ENCODE assay signal across 8 cellular contexts in the genomic region with DNA sequence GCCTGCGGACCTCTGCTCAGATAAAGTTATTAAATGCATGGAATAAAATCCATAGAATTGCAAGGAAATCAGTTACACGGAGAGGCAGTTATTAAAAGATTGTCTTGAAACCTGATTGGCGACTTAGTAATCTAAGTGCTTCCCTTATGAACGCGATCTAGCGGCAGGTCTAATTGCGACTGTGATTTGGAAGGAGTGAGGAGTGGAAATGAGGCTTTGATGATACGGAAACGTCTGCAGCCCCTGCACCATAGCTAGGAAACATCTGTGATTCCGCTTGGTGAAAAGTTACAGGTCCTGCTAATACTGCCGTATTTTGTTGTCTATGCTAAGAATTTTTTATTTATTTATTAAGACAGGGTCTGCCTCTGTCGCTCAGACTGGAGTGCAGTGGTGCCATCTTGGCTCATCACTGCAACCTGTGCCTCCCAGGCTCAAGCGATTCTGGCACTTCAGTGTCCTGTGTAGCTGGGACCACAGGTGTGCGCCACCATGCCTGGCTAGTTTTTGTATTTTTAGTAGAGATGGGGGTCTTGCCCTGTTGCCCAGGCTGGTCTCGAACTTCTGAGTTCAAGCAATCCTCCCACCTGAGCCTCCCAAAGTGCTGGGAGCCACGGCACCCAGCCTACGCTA. TPM values are rescaled to one million over a fixed set of nuclear protein-coding genes. Genes with fewer than 3 reads are reported as not detected.
DNase-seq lines count a peak whose midpoint lies in the region; ATAC-seq and TF ChIP-seq lines count a peak whose summit lies in the region.

No MANE protein-coding gene starts in this region.

- no peak overlapping the region for H2AFZ ChIP-seq in OCI-LY1 (ENCODE audit: low read length)
- H2AFZ ChIP-seq in osteoblast (ENCODE audit: low read length), result peak overlapping the region; percentile 83

- H3K4me3 ChIP-seq in Caco-2 (ENCODE audit: low read depth, low read length) (peak overlapping the region; percentile 97), OCI-LY1 (ENCODE audit: low read depth, low read length, poor library complexity, severe bottlenecking) (peak overlapping the region; percentile 97), endodermal cell (ENCODE audit: low read length) (peak overlapping the region; percentile 96), osteoblast (ENCODE audit: insufficient read depth, low read length) (peak overlapping the region; percentile 97)

- H3K36me3 ChIP-seq in Caco-2 (ENCODE audit: control insufficient read depth, insufficient read depth, low read length) (peaks cover 2% of the 10 kb centered on the region; the same call in 1 of the 2 replicates), OCI-LY1 (ENCODE audit: insufficient read depth, low read length) (peaks cover 24% of the 10 kb centered on the region), endodermal cell (ENCODE audit: control insufficient read depth, insufficient read depth, low read length) (peaks cover 10% of the 10 kb centered on the region), osteoblast (ENCODE audit: insufficient read depth, low read length) (peaks cover 10% of the 10 kb centered on the region)

- H3K27me3 ChIP-seq in Caco-2 (replicated peaks; ENCODE audit: control insufficient read depth, insufficient read depth, low read length) (no peaks in the 10 kb centered on the region), OCI-LY1 (ENCODE audit: insufficient read depth, low read length) (no peaks in the 10 kb centered on the region), endodermal cell (ENCODE audit: control insufficient read depth, insufficient read depth, low read length, poor library complexity, severe bottlenecking) (no peaks in the 10 kb centered on the region), osteoblast (ENCODE audit: insufficient read depth, low read length) (no peaks in the 10 kb centered on the region)

- no peaks in the 10 kb centered on the region for H3K9me3 Mint-ChIP-seq in Caco-2 (ENCODE audit: unreplicated experiment)
- H3K9me3 Mint-ChIP-seq in endodermal cell, result peaks cover 1% of the 10 kb centered on the region

- H3K9ac ChIP-seq in OCI-LY1 (ENCODE audit: low read length) (peak overlapping the region; percentile 96), endodermal cell (ENCODE audit: extremely low read depth, low read length, poor library complexity, severe bottlenecking) (peak overlapping the region; percentile 49)

- intact Hi-C loops in Caco-2 (cut with micrococcal nuclease; ENCODE audit: unreplicated experiment), result no loop called here

- H3K27ac ChIP-seq in OCI-LY1 (ENCODE audit: low read depth, low read length, poor library complexity, severe bottlenecking), result peak overlapping the region; percentile 80
- H3K27ac ChIP-seq in endodermal cell (ENCODE audit: low read depth, low read length), result no peak overlapping the region
- peak overlapping the region; percentile 72 for H3K27ac ChIP-seq in osteoblast (ENCODE audit: low read depth, low read length)

- no TSS peak for BruUV-seq in Caco-2 (replicated peaks; lab: Mats Ljungman, UMichigan)

- ATAC-seq in omental fat pad (ENCODE audit: low FRiP score) (no peak), HG03469 (IDR thresholded peaks at IDR 0.05; ENCODE audit: unreplicated experiment) (no peak)

- DNase-seq in Caco-2 (no peak), endodermal cell (no peak), osteoblast (ENCODE audit: insufficient read length, low spot score, missing footprints) (no peak), omental fat pad (ENCODE audit: low spot score) (no peak), GDM1 (lab: John Stamatoyannopoulos, UW) (no peak), HCEC 1CT (no peak)

- H3K79me2 ChIP-seq in OCI-LY1 (ENCODE audit: insufficient read depth, low read length) (peaks cover 8% of the 10 kb centered on the region; the same call in 1 of the 2 replicates), osteoblast (ENCODE audit: insufficient read depth, low read length) (peaks cover 36% of the 10 kb centered on the region)

- H3K36me3 Mint-ChIP-seq in Caco-2 (ENCODE audit: insufficient read depth, unreplicated experiment) (peaks cover 30% of the 10 kb centered on the region), endodermal cell (ENCODE audit: low read depth) (peaks cover 11% of the 10 kb centered on the region)

- no peaks in the 10 kb centered on the region for H3F3A ChIP-seq in OCI-LY1 (ENCODE audit: insufficient read depth, low read length)

- H3K9me3 ChIP-seq in Caco-2, result no peaks in the 10 kb centered on the region
- H3K9me3 ChIP-seq in OCI-LY1 (ENCODE audit: low read length), result no peaks in the 10 kb centered on the region
- H3K9me3 ChIP-seq in endodermal cell (ENCODE audit: control insufficient read depth, low read length), result no peaks in the 10 kb centered on the region
- no peaks in the 10 kb centered on the region for H3K9me3 ChIP-seq in osteoblast (ENCODE audit: low read depth, low read length)

- H3K9me2 ChIP-seq in OCI-LY1 (ENCODE audit: low read depth, low read length), result no peaks in the 10 kb centered on the region

- POLR2A ChIA-PET in Caco-2 (lab: Charles Lee), result no interaction called here

- H3K27me3 Mint-ChIP-seq in Caco-2 (ENCODE audit: insufficient read depth, unreplicated experiment) (peaks cover 6% of the 10 kb centered on the region), endodermal cell (ENCODE audit: insufficient read depth) (no peaks in the 10 kb centered on the region)

- no peaks in the 10 kb centered on the region for H4K20me1 ChIP-seq in OCI-LY1 (ENCODE audit: insufficient read depth, low read length)
- peaks cover 6% of the 10 kb centered on the region for H4K20me1 ChIP-seq in osteoblast (ENCODE audit: insufficient read depth, low read length)

- CTCF ChIA-PET in Caco-2 (lab: Charles Lee), result no interaction called here

- peak overlapping the region; percentile 99 for H3K27ac Mint-ChIP-seq in Caco-2 (ENCODE audit: unreplicated experiment)
- no peak overlapping the region for H3K27ac Mint-ChIP-seq in endodermal cell

- TF ChIP-seq CTCF in Caco-2 (IDR thresholded peaks at IDR 0.05; ENCODE audit: insufficient read depth in 1 of 2, low read depth in 1 of 2, low read length in 1 of 2, severe bottlenecking in 1 of 2, unreplicated experiment in 1 of 2), result no peak
- TF ChIP-seq CTCF in OCI-LY1 (IDR thresholded peaks at IDR 0.05; ENCODE audit: low read length), result no peak
- no peak for TF ChIP-seq CTCF in endodermal cell (conservative IDR thresholded peaks at IDR 0.05)
- no peak for TF ChIP-seq CTCF in osteoblast (IDR thresholded peaks at IDR 0.05; ENCODE audit: extremely low read depth, low read depth, low read length)
- no peak for TF ChIP-seq CTCF in omental fat pad (IDR thresholded peaks at IDR 0.05)

- WGBS in endodermal cell (ENCODE audit: insufficient coverage in 1 of 2, insufficient read length in 1 of 2), 2 experiments, result 48 to 58% methylated on average over 13 to 17 of the region's 17 CpGs

- H3K4me3 Mint-ChIP-seq in Caco-2 (ENCODE audit: unreplicated experiment), result peak overlapping the region; percentile 85
- H3K4me3 Mint-ChIP-seq in endodermal cell, result peak overlapping the region; percentile 77

- H3K4me1 Mint-ChIP-seq in Caco-2 (ENCODE audit: low read depth, unreplicated experiment) (peaks cover 8% of the 10 kb centered on the region), endodermal cell (peaks cover 9% of the 10 kb centered on the region)

- H3K4me2 ChIP-seq in OCI-LY1 (ENCODE audit: low read length) (peak overlapping the region; percentile 81), osteoblast (ENCODE audit: insufficient read depth, low read length) (peak overlapping the region; percentile 95)

- 0 out of 2 replicates have a peak, but pooled peaks cover 3% of the 10 kb centered on the region for H3K4me1 ChIP-seq in Caco-2
- peaks cover 7% of the 10 kb centered on the region for H3K4me1 ChIP-seq in OCI-LY1 (ENCODE audit: insufficient read depth, low read length, severe bottlenecking)
- no peaks in the 10 kb centered on the region for H3K4me1 ChIP-seq in endodermal cell (ENCODE audit: control insufficient read depth, insufficient read depth, low read length)
- H3K4me1 ChIP-seq in osteoblast (ENCODE audit: insufficient read depth, low read length), result peaks cover 9% of the 10 kb centered on the region

RNA-seq across cellular contexts. Expression of a gene that starts 0.9 kb away (rescaled TPM):
- 111 and 114 TPM in 2 replicates for total RNA-seq in Caco-2 (2022)
- total RNA-seq in endodermal cell, result 10 to 100 TPM; 57.0 to 62.5 TPM
- 87.8 TPM for polyA plus RNA-seq in endodermal cell (2013, experiment 1 of 2)
- 64.6 TPM for polyA plus RNA-seq in endodermal cell (2013, experiment 2 of 2)
- total RNA-seq in osteoblast, result 40.4 and 46.0 TPM in 2 replicates
- total RNA-seq in omental fat pad, result 100 to 1,000 TPM in 3 of 4 donors, 10 to 100 TPM in 1; 80.3 to 121 (median 114) TPM

RNA-seq across cellular contexts. Expression of a gene that starts 16.7 kb away (rescaled TPM):
- total RNA-seq in Caco-2 (2022) (67.3 and 75.7 TPM in 2 replicates), endodermal cell (10 to 100 TPM; 38.4 to 49.6 TPM), osteoblast (25.0 and 29.2 TPM in 2 replicates), omental fat pad (10 to 100 TPM; 10.8 to 16.2 (median 13.7) TPM)
- 35.0 TPM for polyA plus RNA-seq in endodermal cell (2013, experiment 1 of 2)
- 29.8 TPM for polyA plus RNA-seq in endodermal cell (2013, experiment 2 of 2)

RNA-seq across cellular contexts. Expression of a gene that starts 22.8 kb away (rescaled TPM):
- total RNA-seq in Caco-2 (2022) (165 and 180 TPM in 2 replicates), endodermal cell (100 to 1,000 TPM; 154 to 179 TPM), osteoblast (40.9 and 44.5 TPM in 2 replicates), omental fat pad (10 to 100 TPM; 47.3 to 55.7 (median 51.1) TPM)
- 94.3 TPM for polyA plus RNA-seq in endodermal cell (2013, experiment 1 of 2)
- polyA plus RNA-seq in endodermal cell (2013, experiment 2 of 2), result 85.7 TPM

RNA-seq across cellular contexts. Expression of a gene that starts 53.6 kb away (rescaled TPM):
- total RNA-seq in Caco-2 (2022) (1,192 and 1,341 TPM in 2 replicates), endodermal cell (1,000 to 10,000 TPM; 1,298 to 1,321 TPM), osteoblast (304 and 318 TPM in 2 replicates), omental fat pad (1,000 to 10,000 TPM; 2,522 to 3,708 (median 2,994) TPM)
- 2,005 TPM for polyA plus RNA-seq in endodermal cell (2013, experiment 1 of 2)
- 1,939 TPM for polyA plus RNA-seq in endodermal cell (2013, experiment 2 of 2)
